Comparison of ENCODE assay signal across 27 cellular contexts in genomic region chr10:116001976-116002375, GRCh38.
DNase-seq lines count a peak whose midpoint lies in the region; ATAC-seq, FAIRE-seq and TF ChIP-seq lines count a peak whose summit lies in the region.
"Had no signal": no experiment of that assay in that cellular context is flagged by ENCODE, and none has a peak within 500 bp of the region (broad histone marks: within the 10 kb centered on the region; RNA-seq: fewer than 3 reads in every experiment).

No MANE protein-coding gene starts in this region.

- H3K4me1 Mint-ChIP-seq in nephron progenitor cell = peaks cover 52% of the 10 kb centered on the region
- H3K4me1 Mint-ChIP-seq: CD14-positive monocyte; CD4-positive, alpha-beta memory T cell; CD4-positive, CD25-positive, alpha-beta regulatory T cell; CD8-positive, alpha-beta memory T cell had no signal

- no peak overlapping the region for H3K9ac ChIP-seq in HepG2 (ENCODE audit: insufficient read depth, low read depth, low read length)
- H3K9ac ChIP-seq in parathyroid adenoma = no peak overlapping the region
- H3K9ac ChIP-seq: BLaER1 had no signal

- peaks cover 0 to 50% (median 15%) of the 10 kb centered on the region in 4 donors for H3K4me1 ChIP-seq in right lobe of liver
- no peaks in the 10 kb centered on the region for H3K4me1 ChIP-seq in HepG2 (ENCODE audit: insufficient read depth, low read length)
- peaks cover 3% of the 10 kb centered on the region for H3K4me1 ChIP-seq in parathyroid adenoma
- H3K4me1 ChIP-seq: BE2C, BLaER1 had no signal

- no peak for ATAC-seq in right lobe of liver
- no peak for ATAC-seq in HepG2
- ATAC-seq: GM12878 had no signal

- H3K79me2 ChIP-seq in HepG2 (ENCODE audit: insufficient read depth, low read length) (no peaks in the 10 kb centered on the region), parathyroid adenoma (no peaks in the 10 kb centered on the region)

- H3K36me3 ChIP-seq in right lobe of liver (no peaks in the 10 kb centered on the region), HepG2 (replicated peaks in 1 of 2; ENCODE audit: control insufficient read depth in 1 of 2, insufficient read depth in 2 of 2, low read length in 2 of 2) (no peaks in the 10 kb centered on the region), parathyroid adenoma (ENCODE audit: control insufficient read depth, insufficient read depth, low read length) (no peaks in the 10 kb centered on the region)
- H3K36me3 ChIP-seq: BE2C, BLaER1 had no signal

- in situ Hi-C loops in HepG2 (cut with HindIII; ENCODE audit: extremely low pct_ligation_motif_present, low pct_unique_long_range_greater_than_20kb) = no loop called here

- H3K9me3 ChIP-seq in right lobe of liver = no peaks in the 10 kb centered on the region
- H3K9me3 ChIP-seq in HepG2 (ENCODE audit: low read length) = no peaks in the 10 kb centered on the region
- no peaks in the 10 kb centered on the region for H3K9me3 ChIP-seq in parathyroid adenoma (ENCODE audit: control insufficient read depth, low read length)
- H3K9me3 ChIP-seq: BE2C, BLaER1 had no signal

- TF ChIP-seq EP300 in HepG2 (IDR thresholded peaks at IDR 0.05; ENCODE audit: low read depth in 2 of 2, low read length in 2 of 2) (no peak), HepG2 (CRISPR knock-in tag; IDR thresholded peaks at IDR 0.05; ENCODE audit: borderline replicate concordance) (no peak)

- no peaks in the 10 kb centered on the region for H3K27me3 Mint-ChIP-seq in nephron progenitor cell (ENCODE audit: low read depth, poor library complexity)
- H3K27me3 Mint-ChIP-seq: CD4-positive, alpha-beta memory T cell; CD4-positive, CD25-positive, alpha-beta regulatory T cell; CD8-positive, alpha-beta memory T cell had no signal

- no peak for DNase-seq in right lobe of liver
- DNase-seq in HepG2 (ENCODE audit: low spot score) = no peak
- no peak for DNase-seq in nephron progenitor cell
- DNase-seq in SIG-M5 (lab: John Stamatoyannopoulos, UW) = no peak
- no peak for DNase-seq in activated gamma-delta T cell (lab: John Stamatoyannopoulos, UW)
- no peak for DNase-seq in GM19239 (ENCODE audit: insufficient read length, low spot score)
- DNase-seq: 8988T; ACHN; CD4-positive, alpha-beta memory T cell; CD4-positive, CD25-positive, alpha-beta regulatory T cell; CD8-positive, alpha-beta memory T cell; COR-L47; DMS 273 treated with DMSO at 0.1 percent for 48 hours; DMS153; DMS53; DMS79; DND-41; EL; GDM1 had no signal

- TF ChIP-seq POLR2A in right lobe of liver (IDR thresholded peaks at IDR 0.05) (no peak), HepG2 (IDR thresholded peaks at IDR 0.05; ENCODE audit: insufficient read depth in 1 of 2, low read depth in 2 of 2, low read length in 2 of 2) (no peak)

- no peak overlapping the region for H3K4me3 ChIP-seq in right lobe of liver
- no peak overlapping the region for H3K4me3 ChIP-seq in HepG2 (replicated peaks in 1 of 3; ENCODE audit: insufficient read depth in 1 of 3, low read depth in 2 of 3, low read length in 3 of 3)
- H3K4me3 ChIP-seq in parathyroid adenoma (ENCODE audit: low read depth, low read length) = no peak overlapping the region
- H3K4me3 ChIP-seq: BLaER1, GM12878 had no signal

- TF ChIP-seq CTCF in right lobe of liver (IDR thresholded peaks at IDR 0.05) (no peak), HepG2 (CRISPR knock-in tag; IDR thresholded peaks at IDR 0.05) (no peak), nephron progenitor cell (IDR thresholded peaks at IDR 0.05) (no peak), parathyroid adenoma (IDR thresholded peaks at IDR 0.05) (no peak)

- no peaks in the 10 kb centered on the region for H4K20me1 ChIP-seq in HepG2 (ENCODE audit: insufficient read depth, low read length)
- H4K20me1 ChIP-seq: BLaER1 had no signal

- CTCF ChIA-PET in HepG2 (lab: Yijun Ruan, JAX; ENCODE audit: low intra/inter-chr PET ratio, low total read pairs) = no interaction called here

- H3K4me2 ChIP-seq in HepG2 (ENCODE audit: low read depth, low read length) (no peak overlapping the region), parathyroid adenoma (ENCODE audit: low read length) (no peak overlapping the region)
- H3K4me2 ChIP-seq: BLaER1 had no signal

- BruUV-seq in HepG2 (replicated peaks; lab: Mats Ljungman, UMichigan) = no TSS peak

- H3K27ac ChIP-seq in right lobe of liver (peak overlapping the region in 2 of 3 donors; percentile 79 to 85), HepG2 (ENCODE audit: extremely low read length, insufficient read depth, low read length) (no peak overlapping the region), parathyroid adenoma (no peak overlapping the region)
- H3K27ac ChIP-seq: BLaER1 had no signal

- FAIRE-seq in HepG2 (lab: Jason Lieb, UNC) (no peak), GM19239 (lab: Jason Lieb, UNC) (no peak)
- FAIRE-seq: A204.1, GM12878, GM12892, GM18507 had no signal

- intact Hi-C loops in right lobe of liver (cut with DNase I) (no loop called here), HepG2 (cut with micrococcal nuclease; ENCODE audit: unreplicated experiment) (no loop called here)

- TF ChIP-seq RAD21 in HepG2 (CRISPR knock-in tag; IDR thresholded peaks at IDR 0.05) = no peak

- 92% methylated on average over 3 of the region's 4 CpGs for WGBS in right lobe of liver (ENCODE audit: insufficient coverage, low coverage, low lambda C conversion rate, missing lambda C conversion rate)
- 20% methylated on average over 4 of the region's 4 CpGs for WGBS in HepG2 (ENCODE audit: low lambda C conversion rate)

- no peaks in the 10 kb centered on the region for H3K36me3 Mint-ChIP-seq in nephron progenitor cell (ENCODE audit: low read depth)
- H3K36me3 Mint-ChIP-seq: CD14-positive monocyte; CD4-positive, alpha-beta memory T cell; CD4-positive, CD25-positive, alpha-beta regulatory T cell; CD8-positive, alpha-beta memory T cell had no signal

- POLR2A ChIA-PET in HepG2 (lab: Yijun Ruan, JAX) = no interaction called here

- peak overlapping the region; percentile 97 for H3K27ac Mint-ChIP-seq in nephron progenitor cell
- H3K27ac Mint-ChIP-seq: CD14-positive monocyte; CD4-positive, alpha-beta memory T cell; CD4-positive, CD25-positive, alpha-beta regulatory T cell; CD8-positive, alpha-beta memory T cell had no signal

- H2AFZ ChIP-seq in HepG2 (ENCODE audit: low read length) = no peak overlapping the region
- peak overlapping the region; percentile 6 for H2AFZ ChIP-seq in parathyroid adenoma

- no peak overlapping the region for H3K4me3 Mint-ChIP-seq in nephron progenitor cell
- H3K4me3 Mint-ChIP-seq: CD14-positive monocyte; CD4-positive, alpha-beta memory T cell; CD4-positive, CD25-positive, alpha-beta regulatory T cell; CD8-positive, alpha-beta memory T cell had no signal

- H3K27me3 ChIP-seq in right lobe of liver = no peaks in the 10 kb centered on the region
- no peaks in the 10 kb centered on the region; a peak in 1 of 5 replicates for H3K27me3 ChIP-seq in HepG2 (ENCODE audit: control insufficient read depth in 1 of 2, insufficient read depth in 2 of 2, low read length in 2 of 2)
- no peaks in the 10 kb centered on the region for H3K27me3 ChIP-seq in parathyroid adenoma (ENCODE audit: control insufficient read depth, insufficient read depth, low read length)
- H3K27me3 ChIP-seq: BE2C, BLaER1 had no signal

- H3K9me3 Mint-ChIP-seq in nephron progenitor cell = no peaks in the 10 kb centered on the region

TF ChIP-seq in HepG2, 621 proteins besides CTCF, POLR2A, EP300 and RAD21:
- TF ChIP-seq MED1 (CRISPR knock-in tag; IDR thresholded peaks at IDR 0.05) = no peak

Comparison
In these comparisons a context has a peak if more than half of its experiments do, and no peak if none do; other contexts are left out.
1. H3K27ac ChIP-seq: peak in right lobe of liver (2 of 3); none in HepG2 (single experiment) and parathyroid adenoma (single experiment).